In genomic region chr12:79773896-79774295, GRCh38 we compare ENCODE assay signal across 26 cellular contexts.
"Had no signal": no experiment of that assay in that cellular context is flagged by ENCODE, and none has a peak within 500 bp of the region (broad histone marks: within the 10 kb centered on the region; RNA-seq: fewer than 3 reads in every experiment).

No MANE protein-coding gene starts in this region.

- H2AFZ ChIP-seq: hepatocyte, parathyroid adenoma had no signal

- H3K9me3 Mint-ChIP-seq: effector memory CD8-positive, alpha-beta T cell; memory B cell; naive thymus-derived CD8-positive, alpha-beta T cell; neural crest cell; T-helper 2 cell treated with Interferon-gamma antibody and Interleukin-4, amounts not matched to agents 5 μg/mL and 100 μg/mL, for 36 hours had no signal

- H3K4me1 ChIP-seq: psoas muscle had no signal

- H3K4me2 ChIP-seq: hepatocyte had no signal

- H3K27ac Mint-ChIP-seq: activated naive CD8-positive, alpha-beta T cell; effector memory CD8-positive, alpha-beta T cell; memory B cell; T-helper 2 cell treated with Interferon-gamma antibody and Interleukin-4, amounts not matched to agents 5 μg/mL and 100 μg/mL, for 36 hours had no signal

- H3K27me3 ChIP-seq: adrenal gland, ascending aorta, brain microvascular endothelial cell, gastroesophageal sphincter, hepatocyte, spleen, uterus had no signal

- H3K9ac ChIP-seq: parathyroid adenoma had no signal

- H3K4me3 ChIP-seq: adrenal gland, ascending aorta, gastroesophageal sphincter, hepatocyte, psoas muscle, spleen, thoracic aorta, uterus had no signal

- ATAC-seq: activated CD4-positive, CD25-positive, alpha-beta regulatory T cell treated with anti-CD3 and anti-CD28 coated beads, Interleukin-2, amount 50 U/mL, for 24 hours; effector memory CD8-positive, alpha-beta T cell; gastroesophageal sphincter; left colon; naive thymus-derived CD8-positive, alpha-beta T cell; psoas muscle had no signal

- DNase-seq: activated CD4-positive, alpha-beta T cell treated with anti-CD3 and anti-CD28 coated beads for 48 hours; activated CD4-positive, alpha-beta T cell treated with anti-CD3 and anti-CD28 coated beads, Interleukin-2, amount 50 U/mL, for 48 hours; activated CD8-positive, alpha-beta memory T cell treated with anti-CD3 and anti-CD28 coated beads for 24 hours; adrenal gland; brain microvascular endothelial cell; cortex of kidney; effector memory CD8-positive, alpha-beta T cell; left colon; naive thymus-derived CD8-positive, alpha-beta T cell; nucleus accumbens; psoas muscle; spleen; stimulated activated naive CD4-positive, alpha-beta T cell treated with Interleukin-2 at 50 U/mL for 16 hours; trophoblast cell; uterus had no signal

- H3K36me3 ChIP-seq: adrenal gland, brain microvascular endothelial cell, uterus had no signal

- H3K9me3 ChIP-seq: ascending aorta, gastroesophageal sphincter, psoas muscle, spleen, thoracic aorta, uterus had no signal

- H3K4me3 Mint-ChIP-seq: activated naive CD8-positive, alpha-beta T cell; effector memory CD8-positive, alpha-beta T cell; memory B cell; naive thymus-derived CD8-positive, alpha-beta T cell; neural crest cell; T-helper 2 cell treated with Interferon-gamma antibody and Interleukin-4, amounts not matched to agents 5 μg/mL and 100 μg/mL, for 36 hours had no signal

- H3K27ac ChIP-seq: adrenal gland, ascending aorta, brain microvascular endothelial cell, gastroesophageal sphincter, hepatocyte, parathyroid adenoma, psoas muscle, spleen, thoracic aorta, uterus, VCaP had no signal

- H3K4me1 Mint-ChIP-seq: memory B cell; naive thymus-derived CD8-positive, alpha-beta T cell; neural crest cell had no signal

- H3K27me3 Mint-ChIP-seq: activated naive CD8-positive, alpha-beta T cell; effector memory CD8-positive, alpha-beta T cell; memory B cell; naive thymus-derived CD8-positive, alpha-beta T cell had no signal

- H3K79me2 ChIP-seq: hepatocyte, parathyroid adenoma had no signal
